In the genomic region with DNA sequence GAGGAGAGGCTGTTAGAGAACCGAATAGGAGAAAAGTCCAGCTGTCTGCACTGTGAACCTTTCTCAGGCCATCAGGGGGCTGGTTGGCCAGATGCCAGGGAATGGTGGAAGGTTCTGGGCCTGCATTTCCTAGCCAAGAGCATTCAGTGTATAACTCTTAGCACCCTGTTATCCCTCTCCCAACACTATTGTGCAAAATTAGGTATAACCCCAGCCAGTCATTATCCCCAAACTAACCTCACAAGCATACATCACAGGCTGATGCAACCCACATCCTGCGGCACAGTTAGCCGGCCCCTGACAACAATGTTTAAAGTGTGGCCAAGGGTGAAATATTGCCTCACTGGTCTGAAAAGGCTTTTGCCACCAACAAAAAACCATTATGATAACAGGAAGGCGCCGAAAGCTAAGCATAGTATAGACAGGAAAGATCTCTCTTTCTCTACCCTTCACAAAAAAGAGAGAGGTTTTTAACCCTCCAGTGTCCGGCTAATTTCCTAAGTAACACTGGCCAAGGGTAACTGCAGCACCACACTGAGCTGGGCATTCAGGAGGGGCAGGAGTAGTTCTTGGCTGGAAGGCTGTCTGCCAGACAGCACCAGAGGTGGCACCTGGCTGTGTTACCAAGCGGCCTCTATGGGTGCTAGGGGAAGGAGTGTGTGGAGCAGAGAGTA, we compare ENCODE assay signal across 1 cellular context.
TF ChIP-seq lines count a peak whose summit lies in the region.

No MANE protein-coding gene starts in this region.

TF ChIP-seq in HepG2, 621 proteins besides CTCF, POLR2A, EP300 and RAD21 (continued from another document and continues in another):
- TF ChIP-seq FOXP4 (CRISPR knock-in tag; IDR thresholded peaks at IDR 0.05) (peak; percentile 82), ZNF337 (CRISPR knock-in tag; IDR thresholded peaks at IDR 0.05; ENCODE audit: borderline replicate concordance, low read depth) (no peak), ZNF12 (CRISPR knock-in tag; IDR thresholded peaks at IDR 0.05) (peak; percentile 76), TFDP2 (CRISPR knock-in tag; IDR thresholded peaks at IDR 0.05) (peak; percentile 51; the same call in 1 of the 2 replicates), RBM22 (optimal IDR thresholded peaks at IDR 0.05; ENCODE audit: low read length) (no peak), ZSCAN22 (CRISPR knock-in tag; IDR thresholded peaks at IDR 0.05) (no peak), ZNF639 (CRISPR knock-in tag; conservative IDR thresholded peaks at IDR 0.05) (no peak), STAT5B (CRISPR knock-in tag; IDR thresholded peaks at IDR 0.05) (no peak), CCAR2 (optimal IDR thresholded peaks at IDR 0.05; ENCODE audit: low read depth, low read length) (peak; percentile 23), ATF7-NPFF (CRISPR knock-in tag; IDR thresholded peaks at IDR 0.05; ENCODE audit: low read depth) (no peak), ZBTB7A (CRISPR knock-in tag; IDR thresholded peaks at IDR 0.05) (no peak), NR2F6 (IDR thresholded peaks at IDR 0.05) (peak; percentile 60), NR2F6 (CRISPR knock-in tag; IDR thresholded peaks at IDR 0.05) (peak; percentile 74; the same call in 1 of the 2 replicates), ZNF225 (CRISPR knock-in tag; IDR thresholded peaks at IDR 0.05) (no peak), PTBP1 (IDR thresholded peaks at IDR 0.05; ENCODE audit: low read depth, low read length, poor library complexity, severe bottlenecking) (no peak), ARNTL (CRISPR knock-in tag; IDR thresholded peaks at IDR 0.05) (no peak), NCOR1 (IDR thresholded peaks at IDR 0.05; ENCODE audit: borderline replicate concordance, low read length) (peak; percentile 88), TRIM22 (IDR thresholded peaks at IDR 0.05) (no peak), LRRFIP1 (CRISPR knock-in tag; conservative IDR thresholded peaks at IDR 0.05) (no peak), SALL2 (CRISPR knock-in tag; IDR thresholded peaks at IDR 0.05) (no peak), SIX1 (CRISPR knock-in tag; IDR thresholded peaks at IDR 0.05; ENCODE audit: borderline replicate concordance) (peak; percentile 51; the same call in 1 of the 2 replicates), ARNT (IDR thresholded peaks at IDR 0.05) (no peak), ZNF777 (CRISPR knock-in tag; IDR thresholded peaks at IDR 0.05) (no peak), ZNF781 (CRISPR knock-in tag; IDR thresholded peaks at IDR 0.05; ENCODE audit: borderline replicate concordance, not compliant biosample characterization) (no peak), MTF2 (CRISPR knock-in tag; IDR thresholded peaks at IDR 0.05; ENCODE audit: borderline replicate concordance) (no peak), ZC3H13 (CRISPR knock-in tag; IDR thresholded peaks at IDR 0.05) (no peak), NFYB (CRISPR knock-in tag; IDR thresholded peaks at IDR 0.05) (no peak), ZNF354B (CRISPR knock-in tag; IDR thresholded peaks at IDR 0.05) (0 out of 2 replicates have a peak, but pooled peaks have one; percentile 64), MAX (IDR thresholded peaks at IDR 0.05) (peak; percentile 75), NCOA2 (CRISPR knock-in tag; IDR thresholded peaks at IDR 0.05) (peak; percentile 90), TCF7 (IDR thresholded peaks at IDR 0.05; ENCODE audit: low read depth) (peak; percentile 67), ZNF850 (CRISPR knock-in tag; conservative IDR thresholded peaks at IDR 0.05) (no peak; the same call in 1 of the 2 replicates), ZNF660 (CRISPR knock-in tag; IDR thresholded peaks at IDR 0.05; ENCODE audit: borderline replicate concordance, low read depth) (no peak), NR1H2 (CRISPR knock-in tag; IDR thresholded peaks at IDR 0.05; ENCODE audit: borderline replicate concordance, low read depth) (no peak), ZMAT3 (CRISPR knock-in tag; conservative IDR thresholded peaks at IDR 0.05) (no peak)
- TF ChIP-seq, protein P1, sequence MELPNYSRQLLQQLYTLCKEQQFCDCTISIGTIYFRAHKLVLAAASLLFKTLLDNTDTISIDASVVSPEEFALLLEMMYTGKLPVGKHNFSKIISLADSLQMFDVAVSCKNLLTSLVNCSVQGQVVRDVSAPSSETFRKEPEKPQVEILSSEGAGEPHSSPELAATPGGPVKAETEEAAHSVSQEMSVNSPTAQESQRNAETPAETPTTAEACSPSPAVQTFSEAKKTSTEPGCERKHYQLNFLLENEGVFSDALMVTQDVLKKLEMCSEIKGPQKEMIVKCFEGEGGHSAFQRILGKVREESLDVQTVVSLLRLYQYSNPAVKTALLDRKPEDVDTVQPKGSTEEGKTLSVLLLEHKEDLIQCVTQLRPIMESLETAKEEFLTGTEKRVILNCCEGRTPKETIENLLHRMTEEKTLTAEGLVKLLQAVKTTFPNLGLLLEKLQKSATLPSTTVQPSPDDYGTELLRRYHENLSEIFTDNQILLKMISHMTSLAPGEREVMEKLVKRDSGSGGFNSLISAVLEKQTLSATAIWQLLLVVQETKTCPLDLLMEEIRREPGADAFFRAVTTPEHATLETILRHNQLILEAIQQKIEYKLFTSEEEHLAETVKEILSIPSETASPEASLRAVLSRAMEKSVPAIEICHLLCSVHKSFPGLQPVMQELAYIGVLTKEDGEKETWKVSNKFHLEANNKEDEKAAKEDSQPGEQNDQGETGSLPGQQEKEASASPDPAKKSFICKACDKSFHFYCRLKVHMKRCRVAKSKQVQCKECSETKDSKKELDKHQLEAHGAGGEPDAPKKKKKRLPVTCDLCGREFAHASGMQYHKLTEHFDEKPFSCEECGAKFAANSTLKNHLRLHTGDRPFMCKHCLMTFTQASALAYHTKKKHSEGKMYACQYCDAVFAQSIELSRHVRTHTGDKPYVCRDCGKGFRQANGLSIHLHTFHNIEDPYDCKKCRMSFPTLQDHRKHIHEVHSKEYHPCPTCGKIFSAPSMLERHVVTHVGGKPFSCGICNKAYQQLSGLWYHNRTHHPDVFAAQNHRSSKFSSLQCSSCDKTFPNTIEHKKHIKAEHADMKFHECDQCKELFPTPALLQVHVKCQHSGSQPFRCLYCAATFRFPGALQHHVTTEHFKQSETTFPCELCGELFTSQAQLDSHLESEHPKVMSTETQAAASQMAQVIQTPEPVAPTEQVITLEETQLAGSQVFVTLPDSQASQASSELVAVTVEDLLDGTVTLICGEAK (IDR thresholded peaks at IDR 0.05): no peak
- TF ChIP-seq, protein P1 (CRISPR knock-in tag; IDR thresholded peaks at IDR 0.05): no peak; the same call in 1 of the 2 replicates
- TF ChIP-seq, protein P2, sequence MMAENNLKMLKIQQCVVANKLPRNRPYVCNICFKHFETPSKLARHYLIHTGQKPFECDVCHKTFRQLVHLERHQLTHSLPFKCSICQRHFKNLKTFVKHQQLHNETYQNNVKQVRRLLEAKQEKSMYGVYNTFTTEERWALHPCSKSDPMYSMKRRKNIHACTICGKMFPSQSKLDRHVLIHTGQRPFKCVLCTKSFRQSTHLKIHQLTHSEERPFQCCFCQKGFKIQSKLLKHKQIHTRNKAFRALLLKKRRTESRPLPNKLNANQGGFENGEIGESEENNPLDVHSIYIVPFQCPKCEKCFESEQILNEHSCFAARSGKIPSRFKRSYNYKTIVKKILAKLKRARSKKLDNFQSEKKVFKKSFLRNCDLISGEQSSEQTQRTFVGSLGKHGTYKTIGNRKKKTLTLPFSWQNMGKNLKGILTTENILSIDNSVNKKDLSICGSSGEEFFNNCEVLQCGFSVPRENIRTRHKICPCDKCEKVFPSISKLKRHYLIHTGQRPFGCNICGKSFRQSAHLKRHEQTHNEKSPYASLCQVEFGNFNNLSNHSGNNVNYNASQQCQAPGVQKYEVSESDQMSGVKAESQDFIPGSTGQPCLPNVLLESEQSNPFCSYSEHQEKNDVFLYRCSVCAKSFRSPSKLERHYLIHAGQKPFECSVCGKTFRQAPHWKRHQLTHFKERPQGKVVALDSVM (CRISPR knock-in tag; IDR thresholded peaks at IDR 0.05): peak; percentile 39; the same call in 1 of the 2 replicates
- TF ChIP-seq, protein P3, sequence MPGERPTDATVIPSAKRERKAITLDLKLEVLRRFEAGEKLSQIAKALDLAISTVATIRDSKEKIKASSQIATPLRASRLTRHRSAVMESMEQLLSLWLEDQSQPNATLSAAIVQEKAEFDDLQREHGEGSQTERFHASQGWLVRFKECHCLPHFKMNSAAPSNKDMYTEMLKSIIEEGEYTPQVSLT (CRISPR knock-in tag; IDR thresholded peaks at IDR 0.05; ENCODE audit: borderline replicate concordance, low read depth): no peak
